In the genomic region with DNA sequence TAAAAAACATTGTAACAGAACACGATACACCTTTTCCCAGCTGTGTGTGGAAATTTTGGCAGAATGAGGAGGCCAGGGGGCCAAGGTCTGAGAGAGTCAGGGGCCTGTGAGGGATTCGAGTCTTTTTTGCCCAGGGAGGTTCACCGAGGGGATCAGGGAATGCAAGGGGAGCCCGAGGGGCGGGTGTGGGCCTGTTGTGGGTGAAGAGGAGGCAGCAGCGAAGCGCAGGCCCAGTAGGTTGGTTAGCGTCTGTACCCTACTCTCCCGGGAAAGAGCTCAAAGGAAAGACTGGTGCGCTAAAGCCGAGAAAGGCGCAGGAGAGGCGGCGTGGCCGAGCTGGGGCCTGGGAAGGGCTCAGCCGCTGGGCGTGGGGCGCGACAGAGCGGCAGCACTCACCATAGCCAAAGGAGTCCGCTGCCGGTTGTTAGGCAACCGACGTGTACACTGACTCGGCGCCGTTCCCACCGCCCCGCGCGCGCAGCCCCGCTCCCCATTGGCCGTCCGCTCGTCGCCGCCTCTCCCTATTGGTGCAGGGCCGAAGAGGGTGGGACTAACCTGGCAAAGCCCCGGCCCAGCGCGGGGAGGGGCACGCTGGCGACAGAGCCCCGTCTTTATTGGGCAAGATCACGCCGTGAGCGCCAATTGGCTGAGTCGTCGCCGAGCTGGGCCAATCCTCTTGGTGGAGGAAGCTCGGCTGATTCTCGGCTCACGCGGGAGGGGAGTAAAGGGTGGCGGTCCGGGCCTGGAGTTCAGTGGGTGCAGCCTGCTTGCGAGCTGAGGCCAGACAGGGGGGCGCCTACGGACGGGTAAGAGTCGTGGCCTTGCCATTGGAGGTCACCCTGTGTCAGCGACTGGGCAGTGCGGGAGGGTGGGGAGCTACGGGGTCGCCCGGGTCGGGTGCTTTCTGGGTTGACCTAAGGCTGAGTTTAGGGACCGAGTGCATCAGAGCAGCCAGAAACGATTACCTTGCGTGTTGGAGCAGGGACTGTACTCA, we compare ENCODE assay signal across 8 cellular contexts. TPM values are rescaled to one million over a fixed set of nuclear protein-coding genes. Genes with fewer than 3 reads are reported as not detected.
DNase-seq lines count a peak whose midpoint lies in the region; ATAC-seq and TF ChIP-seq lines count a peak whose summit lies in the region.

Gene CETN2, minus strand, starts transcription at position 446 of the 994 bp plus-strand sequence. Its CDS starts 47 bp downstream, at position 399.
Gene NSDHL, plus strand, starts transcription at position 752 of the 994 bp plus-strand sequence. CDS start 15,262 bp downstream, outside the sequence.

- H3K27me3 ChIP-seq in AG04450 (ENCODE audit: control insufficient read depth, insufficient read depth, low read length) (no peaks in the 10 kb centered on the region), spleen (replicated peaks in 1 of 7) (no peaks in the 10 kb centered on the region)

- H3K9me3 ChIP-seq in AG04450 (ENCODE audit: control insufficient read depth, insufficient read depth, low read length) (no peaks in the 10 kb centered on the region), spleen (no peaks in the 10 kb centered on the region)

- peaks cover 22% of the 10 kb centered on the region for H3K36me3 Mint-ChIP-seq in activated B cell treated with CpG ODN at 0.5 μM for 24 hours (ENCODE audit: low read depth)

- peaks cover 29% of the 10 kb centered on the region for H3K4me1 Mint-ChIP-seq in activated B cell treated with CpG ODN at 0.5 μM for 24 hours

- DNase-seq in AG04450 (ENCODE audit: low read depth, low spot score) (peak; percentile 88), NCI-H226 (peak; percentile 88), activated B cell treated with CpG ODN at 0.5 μM for 24 hours (peak; percentile 84), inferior parietal cortex (ENCODE audit: extremely low spot score) (peak; percentile 90), spleen (peak; percentile 96)
- DNase-seq in central memory CD4-positive, alpha-beta T cell: peak; percentile 93

- peak; percentile 99 for ATAC-seq in GM18909 (IDR thresholded peaks at IDR 0.05; ENCODE audit: poor library complexity, unreplicated experiment)
- ATAC-seq in HG03175 (IDR thresholded peaks at IDR 0.05; ENCODE audit: unreplicated experiment): peak; percentile 99
- peak; percentile 97 for ATAC-seq in activated B cell treated with CpG ODN at 0.5 μM for 24 hours (ENCODE audit: low read depth)

- TF ChIP-seq POLR2A in spleen (IDR thresholded peaks at IDR 0.05): no peak

- POLR2A ChIA-PET in AG04450 (lab: Yijun Ruan, JAX): interaction anchor here (1.0 kb wide), 1 partner anchor 12 kb away, joined by 4 read pairs; no protein-coding TSS in a partner anchor
- POLR2A ChIA-PET in activated B cell treated with CpG ODN at 0.5 μM for 24 hours (lab: Charles Lee): interaction anchor here (0.6 to 1.2 kb wide), 2 partner anchors 1434 to 1732 kb away, joined by 3 to 6 read pairs; partner anchors contain the start of gene VMA21

- intact Hi-C loops in activated B cell treated with CpG ODN at 0.5 μM for 24 hours (cut with micrococcal nuclease): loop anchor here (2.0 kb wide), 1 partner anchor 1434 kb away; the partner anchor contains the start of gene VMA21
- intact Hi-C loops in spleen (cut with DNase I; ENCODE audit: low total_unique reads): no loop called here

- 1 to 50% (median 3%) methylated on average over 9 to 71 of the region's 71 CpGs for WGBS in spleen, 5 donors

- H3K4me3 Mint-ChIP-seq in activated B cell treated with CpG ODN at 0.5 μM for 24 hours: peak within 1 kb of the TSS; percentile 94

- no peak within 1 kb of the TSS for H3K27ac ChIP-seq in AG04450 (ENCODE audit: low read depth, low read length)
- peak within 1 kb of the TSS in 6 of 8 donors; percentile 60 to 82 (median 74) for H3K27ac ChIP-seq in spleen

- no peaks in the 10 kb centered on the region for H3K9me3 Mint-ChIP-seq in activated B cell treated with CpG ODN at 0.5 μM for 24 hours

- peaks cover 0 to 22% (median 0%) of the 10 kb centered on the region in 6 donors for H3K36me3 ChIP-seq in spleen

- no peaks in the 10 kb centered on the region for H3K27me3 Mint-ChIP-seq in activated B cell treated with CpG ODN at 0.5 μM for 24 hours

- H3K4me3 ChIP-seq in AG04450 (ENCODE audit: low read depth, low read length): peak within 1 kb of the TSS; percentile 72
- peak within 1 kb of the TSS; percentile 47 to 85 (median 56) for H3K4me3 ChIP-seq in spleen

- TF ChIP-seq CTCF in AG04450 (IDR thresholded peaks at IDR 0.05; ENCODE audit: low read depth, low read length): no peak
- no peak for TF ChIP-seq CTCF in activated B cell treated with CpG ODN at 0.5 μM for 24 hours (IDR thresholded peaks at IDR 0.05)
- no peak for TF ChIP-seq CTCF in spleen (IDR thresholded peaks at IDR 0.05 in 8 of 11, conservative IDR thresholded peaks at IDR 0.05 in 3 of 11)

- CTCF ChIA-PET in AG04450 (lab: Charles Lee): interaction anchor here (1.3 to 2.1 kb wide), 3 partner anchors 9 to 111 kb away, joined by 3 to 11 read pairs (median 4); no protein-coding TSS in a partner anchor
- CTCF ChIA-PET in activated B cell treated with CpG ODN at 0.5 μM for 24 hours (lab: Charles Lee): interaction anchor here (1.0 kb wide), 1 partner anchor 111 kb away, joined by 3 read pairs; no protein-coding TSS in a partner anchor

- H3K4me1 ChIP-seq in spleen: peaks cover 0 to 31% (median 17%) of the 10 kb centered on the region in 6 donors

- H3K27ac Mint-ChIP-seq in activated B cell treated with CpG ODN at 0.5 μM for 24 hours: peak within 1 kb of the TSS; percentile 94

RNA-seq across cellular contexts. Expression of gene CETN2, which starts in this region (rescaled TPM):
- polyA plus RNA-seq in AG04450 (2011; rRNA removed) (53.8 and 70.9 TPM in 2 replicates), spleen (10 to 100 TPM; 17.8 to 25.0 (median 21.2) TPM)
- polyA minus RNA-seq in AG04450 (2011; rRNA and poly(A)+ RNA removed): 7.1 and 11.1 TPM in 2 replicates
- total RNA-seq in activated B cell treated with CpG ODN at 0.5 μM for 24 hours (13.3 and 16.1 TPM in 2 replicates), spleen (10 to 100 TPM in 6 of 7 donors, 1 to 10 TPM in 1; 9.4 to 19.6 (median 11.8) TPM)

RNA-seq across cellular contexts. Expression of gene NSDHL, which starts in this region (rescaled TPM):
- polyA plus RNA-seq in AG04450 (2011; rRNA removed): 19.6 and 21.0 TPM in 2 replicates
- polyA minus RNA-seq in AG04450 (2011; rRNA and poly(A)+ RNA removed): 14.3 and 16.8 TPM in 2 replicates
- total RNA-seq in activated B cell treated with CpG ODN at 0.5 μM for 24 hours: 17.8 and 18.4 TPM in 2 replicates
- 10 to 100 TPM in 2 of 7 donors, 1 to 10 TPM in 5; 8.1 to 11.2 (median 9.9) TPM for total RNA-seq in spleen
- polyA plus RNA-seq in spleen: 1 to 10 TPM; 6.1 to 8.3 (median 7.2) TPM
